ENCODE assay signal across 1 cellular context in genomic region chr19:52500474-52500873, GRCh38.
TF ChIP-seq lines count a peak whose summit lies in the region.

No MANE protein-coding gene starts in this region.

TF ChIP-seq in H1, 55 proteins besides CTCF, POLR2A, EP300 and RAD21:
- peak; percentile 94 for TF ChIP-seq RXRA (IDR thresholded peaks at IDR 0.05; ENCODE audit: insufficient read depth, low read depth, low read length)
- peak; percentile 90 for TF ChIP-seq NANOG (IDR thresholded peaks at IDR 0.05; ENCODE audit: insufficient read depth, low read depth, low read length, poor library complexity, severe bottlenecking)
- TF ChIP-seq POLR2AphosphoS5 (IDR thresholded peaks at IDR 0.05; ENCODE audit: low read depth, low read length), result peak; percentile 49; the same call in 1 of the 2 replicates
- TF ChIP-seq TCF12 (IDR thresholded peaks at IDR 0.05; ENCODE audit: low read depth, low read length), result 0 out of 2 replicates have a peak, but pooled peaks have one; percentile 25
